ENCODE assay signal across 8 cellular contexts in genomic region chr2:43226955-43227829, GRCh38. TPM values are rescaled to one million over a fixed set of nuclear protein-coding genes. Genes with fewer than 3 reads are reported as not detected.
A peak's percentile ranks its signal among the peaks of the same experiment; 100 is the strongest.
DNase-seq lines count a peak whose midpoint lies in the region; ATAC-seq and TF ChIP-seq lines count a peak whose summit lies in the region.

No MANE protein-coding gene starts in this region.

- H3K4me1 Mint-ChIP-seq in naive thymus-derived CD4-positive, alpha-beta T cell = peaks cover 16 to 29% (median 24%) of the 10 kb centered on the region in 7 donors

- peaks cover 33% of the 10 kb centered on the region for H3K36me3 ChIP-seq in PC-3 (ENCODE audit: low read depth, low read length)
- peaks cover 8% of the 10 kb centered on the region for H3K36me3 ChIP-seq in fibroblast of lung (ENCODE audit: control insufficient read depth, insufficient read depth, low read length)
- H3K36me3 ChIP-seq in naive thymus-derived CD4-positive, alpha-beta T cell (ENCODE audit: control insufficient read depth in 2 of 3, insufficient read depth in 3 of 3, low read length in 3 of 3) = peaks cover 30 to 64% (median 30%) of the 10 kb centered on the region in 3 experiments

- H3K36me3 Mint-ChIP-seq in naive thymus-derived CD4-positive, alpha-beta T cell = peaks cover 4 to 32% (median 31%) of the 10 kb centered on the region in 5 donors

- H3K9ac ChIP-seq in PC-3 (ENCODE audit: low read length) (peak overlapping the region; percentile 100), fibroblast of lung (ENCODE audit: insufficient read depth, low read length) (peak overlapping the region; percentile 87)

- peaks cover 0 to 24% (median 0%) of the 10 kb centered on the region in 11 donors for H3K9me3 Mint-ChIP-seq in naive thymus-derived CD4-positive, alpha-beta T cell

- H3K27ac ChIP-seq in PC-3 (ENCODE audit: low read length) (peak overlapping the region; percentile 98), fibroblast of lung (ENCODE audit: insufficient read depth, low read length) (peak overlapping the region; percentile 88)
- peak overlapping the region; percentile 97 for H3K27ac ChIP-seq in naive thymus-derived CD4-positive, alpha-beta T cell (ENCODE audit: low read depth, low read length)

- DNase-seq in AG08396 (ENCODE audit: low spot score) (peak; percentile 87), HT-29 (ENCODE audit: low spot score) (peak; percentile 91), PC-3 (peak; percentile 82), fibroblast of lung (ENCODE audit: low read depth in 2 of 2) (peak; percentile 78 to 96)
- DNase-seq in activated T-helper 1 cell treated with anti-CD3 and anti-CD28 coated beads, Interleukin-2, amount 50 U/mL, for 16 hours (ENCODE audit: low read depth in 1 of 2, low spot score in 1 of 2) = peak; percentile 33 to 48
- peak; percentile 48 to 79 (median 69) for DNase-seq in naive thymus-derived CD4-positive, alpha-beta T cell
- peak; percentile 48 to 68 (median 66) for DNase-seq in stimulated activated naive CD4-positive, alpha-beta T cell (lab: John Stamatoyannopoulos, UW)

- peaks cover 26% of the 10 kb centered on the region for H3K4me1 ChIP-seq in PC-3 (ENCODE audit: insufficient read depth, low read length)
- H3K4me1 ChIP-seq in fibroblast of lung (ENCODE audit: control insufficient read depth, extremely low read depth, insufficient read depth, low read length) = peaks cover 15% of the 10 kb centered on the region
- H3K4me1 ChIP-seq in naive thymus-derived CD4-positive, alpha-beta T cell (ENCODE audit: control insufficient read depth in 2 of 2, insufficient read depth in 2 of 2, low read length in 2 of 2) = peaks cover 22% of the 10 kb centered on the region in 2 donors

- H3K9me3 ChIP-seq in PC-3 (ENCODE audit: low read length) (no peaks in the 10 kb centered on the region), fibroblast of lung (ENCODE audit: control insufficient read depth, insufficient read depth, low read depth, low read length) (no peaks in the 10 kb centered on the region)
- no peaks in the 10 kb centered on the region for H3K9me3 ChIP-seq in naive thymus-derived CD4-positive, alpha-beta T cell (ENCODE audit: control insufficient read depth in 2 of 3, low read length in 3 of 3)

- H3K4me3 ChIP-seq in PC-3 (ENCODE audit: low read length) (peak overlapping the region; percentile 88), fibroblast of lung (replicated peaks in 1 of 4; ENCODE audit: control extremely low read depth in 1 of 4, insufficient read depth in 1 of 4, low read depth in 3 of 4, low read length in 4 of 4) (peak overlapping the region; percentile 62 to 84 (median 66))
- H3K4me3 ChIP-seq in naive thymus-derived CD4-positive, alpha-beta T cell (ENCODE audit: low read length) = peak overlapping the region; percentile 82

- intact Hi-C loops in PC-3 (cut with micrococcal nuclease) = loop anchor here (2.0 to 10.0 kb wide), 4 partner anchors 68 to 402 kb away; no protein-coding TSS in a partner anchor
- intact Hi-C loops in naive thymus-derived CD4-positive, alpha-beta T cell (cut with micrococcal nuclease) = loop anchor here (1.0 to 10.0 kb wide), 14 partner anchors 9 to 1386 kb away; partner anchors contain the start of genes COX7A2L (in 2 of the 2) and THADA (in 2 of the 2)

- peaks cover 54% of the 10 kb centered on the region for H3K79me2 ChIP-seq in PC-3 (ENCODE audit: low read length)
- peaks cover 40% of the 10 kb centered on the region for H3K79me2 ChIP-seq in fibroblast of lung (ENCODE audit: control insufficient read depth, insufficient read depth, low read length)

- POLR2A ChIA-PET in PC-3 (lab: Charles Lee; ENCODE audit: unreplicated experiment) = interaction anchor here (0.6 to 0.7 kb wide), 8 partner anchors 113 to 1034 kb away, joined by 3 to 8 read pairs (median 3); no protein-coding TSS in a partner anchor
- POLR2A ChIA-PET in naive thymus-derived CD4-positive, alpha-beta T cell (lab: Charles Lee) = interaction anchor here (0.6 to 25.8 kb wide), 21 partner anchors 13 to 774 kb away, joined by 3 to 1899 read pairs (median 5); no protein-coding TSS in a partner anchor

- H2AFZ ChIP-seq in PC-3 (ENCODE audit: low read length) (peak overlapping the region; percentile 68), fibroblast of lung (ENCODE audit: low read length) (no peak overlapping the region)

- TF ChIP-seq CTCF in PC-3 (conservative IDR thresholded peaks at IDR 0.05; ENCODE audit: low read depth, low read length) (peak; percentile 42; the same call in 1 of the 2 replicates), fibroblast of lung (conservative IDR thresholded peaks at IDR 0.05 in 1 of 2, IDR thresholded peaks at IDR 0.05 in 1 of 2; ENCODE audit: low read depth in 1 of 2, low read length in 2 of 2) (no peak)

- H3K4me2 ChIP-seq in PC-3 (ENCODE audit: low read length) = peak overlapping the region; percentile 99
- peak overlapping the region; percentile 70 for H3K4me2 ChIP-seq in fibroblast of lung (ENCODE audit: extremely low read depth, insufficient read depth, low read length)

- peak overlapping the region; percentile 85 to 99 (median 90) for H3K4me3 Mint-ChIP-seq in naive thymus-derived CD4-positive, alpha-beta T cell

- H3K27me3 Mint-ChIP-seq in naive thymus-derived CD4-positive, alpha-beta T cell = peaks cover 0 to 4% (median 0%) of the 10 kb centered on the region in 5 donors

- H4K20me1 ChIP-seq in PC-3 (ENCODE audit: low read length) = peaks cover 20% of the 10 kb centered on the region
- peaks cover 2% of the 10 kb centered on the region for H4K20me1 ChIP-seq in fibroblast of lung (ENCODE audit: control insufficient read depth, extremely low read depth, insufficient read depth, low read length)

- peak; percentile 16 for ATAC-seq in GM18909 (IDR thresholded peaks at IDR 0.05; ENCODE audit: poor library complexity, unreplicated experiment)
- peak; percentile 58 for ATAC-seq in PC-3
- peak; percentile 11 for ATAC-seq in naive thymus-derived CD4-positive, alpha-beta T cell

- TSS peak; percentile 31 for BruUV-seq in PC-3 (replicated peaks; lab: Mats Ljungman, UMichigan)

- H3K27me3 ChIP-seq in PC-3 (ENCODE audit: low read length) (no peaks in the 10 kb centered on the region), fibroblast of lung (ENCODE audit: control insufficient read depth, insufficient read depth, low read length) (no peaks in the 10 kb centered on the region)
- H3K27me3 ChIP-seq in naive thymus-derived CD4-positive, alpha-beta T cell (ENCODE audit: control insufficient read depth in 2 of 2, insufficient read depth in 2 of 2, low read length in 2 of 2) = no peaks in the 10 kb centered on the region

- H3K9me2 ChIP-seq in PC-3 (replicated peaks; ENCODE audit: low read length) = no peaks in the 10 kb centered on the region

- peak overlapping the region; percentile 80 to 99 (median 94) for H3K27ac Mint-ChIP-seq in naive thymus-derived CD4-positive, alpha-beta T cell

- CTCF ChIA-PET in PC-3 (lab: Charles Lee) = interaction anchor here (0.6 to 2.4 kb wide), 3 partner anchors 123 to 378 kb away, joined by 3 to 11 read pairs (median 4); no protein-coding TSS in a partner anchor
- CTCF ChIA-PET in naive thymus-derived CD4-positive, alpha-beta T cell (lab: Charles Lee) = interaction anchor here (0.6 to 5.6 kb wide), 10 partner anchors 9 to 397 kb away, joined by 3 to 203 read pairs (median 6); no protein-coding TSS in a partner anchor

- H3F3A ChIP-seq in PC-3 (ENCODE audit: low read length, unreplicated experiment) = peaks cover 6% of the 10 kb centered on the region

RNA-seq across cellular contexts. Expression of gene ZFP36L2, which starts 0.8 kb away (rescaled TPM):
- 19.4 and 20.5 TPM in 2 replicates for total RNA-seq in HT-29 (2014; rRNA removed; shearing (Covaris generic))
- total RNA-seq in PC-3 (2014; rRNA removed) = 14.8 and 26.0 TPM in 2 replicates
- total RNA-seq in fibroblast of lung = 11.6 and 16.7 TPM in 2 replicates
- polyA plus RNA-seq in fibroblast of lung = 26.7 and 29.6 TPM in 2 replicates
- polyA plus RNA-seq in fibroblast of lung (2012) = 84.1 and 85.5 TPM in 2 replicates
- polyA minus RNA-seq in fibroblast of lung (ENCODE audit: low replicate concordance) = 6.7 and 10.0 TPM in 2 replicates
- 100 to 1,000 TPM; 231 to 747 (median 389) TPM for total RNA-seq in naive thymus-derived CD4-positive, alpha-beta T cell
- polyA plus RNA-seq in naive thymus-derived CD4-positive, alpha-beta T cell = 100 to 1,000 TPM; 252 to 411 TPM

Comparison
In these comparisons a context has a peak if more than half of its experiments do, and no peak if none do; other contexts are left out.
1. Peak in every context shown above with its lines: DNase-seq, ATAC-seq, H3K4me3 ChIP-seq and H3K27ac ChIP-seq.
2. DNase-seq: peak in every context shown above with its lines; median percentile 91 in HT-29; 87 in AG08396; 87 in fibroblast of lung; 82 in PC-3; 69 in naive thymus-derived CD4-positive, alpha-beta T cell; 66 in stimulated activated naive CD4-positive, alpha-beta T cell; 40 in activated T-helper 1 cell treated with anti-CD3 and anti-CD28 coated beads, Interleukin-2, amount 50 U/mL, for 16 hours.